Comparison of ENCODE assay signal across 20 cellular contexts in the genomic region with DNA sequence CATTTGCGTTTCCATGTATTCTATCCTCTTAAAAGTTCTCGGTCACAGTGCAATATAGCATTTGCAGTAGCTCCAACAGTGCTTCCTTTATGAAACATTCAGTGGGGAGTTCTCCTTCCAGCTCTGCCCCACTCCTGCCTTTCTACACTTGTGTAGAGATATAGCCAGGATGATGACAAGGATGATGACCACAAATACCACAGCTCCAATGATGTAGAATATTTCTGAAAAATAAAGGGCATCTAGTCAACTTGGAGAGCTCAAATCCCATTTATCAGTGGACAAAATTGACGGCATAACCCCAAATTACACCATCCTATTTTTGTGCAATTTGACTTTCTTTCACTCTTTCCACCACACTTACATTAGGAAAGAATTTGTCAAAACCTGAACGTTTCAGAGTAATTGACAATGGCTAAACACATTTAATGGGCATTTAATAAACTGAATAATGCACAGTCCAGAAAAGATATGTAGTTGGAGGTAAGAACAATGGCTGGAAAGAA. TPM values are rescaled to one million over a fixed set of nuclear protein-coding genes. Genes with fewer than 3 reads are reported as not detected.
DNase-seq lines count a peak whose midpoint lies in the region; ATAC-seq and TF ChIP-seq lines count a peak whose summit lies in the region.
"Had no signal": no experiment of that assay in that cellular context is flagged by ENCODE, and none has a peak within 500 bp of the region (broad histone marks: within the 10 kb centered on the region; RNA-seq: fewer than 3 reads in every experiment).

No MANE protein-coding gene starts in this region.

- H3K36me3 Mint-ChIP-seq in MCF 10A (ENCODE audit: insufficient read depth, unreplicated experiment) = peaks cover 69% of the 10 kb centered on the region
- H3K36me3 Mint-ChIP-seq: CD8-positive, alpha-beta T cell; T-cell had no signal

- H3K9ac ChIP-seq in mammary epithelial cell (ENCODE audit: insufficient read depth, low read length) = no peak overlapping the region

- BruUV-seq in mammary epithelial cell (replicated peaks; lab: Mats Ljungman, UMichigan) = no TSS peak
- no TSS peak for BruUV-seq in MCF 10A (replicated peaks; lab: Mats Ljungman, UMichigan)

- 82% methylated on average over 4 of the region's 4 CpGs for WGBS in mammary epithelial cell (ENCODE audit: low coverage, missing lambda C conversion rate)

- H3K4me2 ChIP-seq in mammary epithelial cell (ENCODE audit: insufficient read depth, low read depth, low read length) = no peak overlapping the region

- H3K4me1 ChIP-seq in mammary epithelial cell (ENCODE audit: insufficient read depth, low read length) = peaks cover 4% of the 10 kb centered on the region
- no peaks in the 10 kb centered on the region for H3K4me1 ChIP-seq in gastrocnemius medialis

- no peak overlapping the region for H2AFZ ChIP-seq in mammary epithelial cell (ENCODE audit: low read depth, low read length)

- POLR2A ChIA-PET in MCF 10A (lab: Yijun Ruan, JAX) = interaction anchor here (0.6 to 5.4 kb wide), 4 partner anchors 8 to 275 kb away, joined by 3 to 30 read pairs (median 3); no protein-coding TSS in a partner anchor

- dilution Hi-C loops in mammary epithelial cell (cut with HindIII; ENCODE audit: low sequenced_read_pairs) = no loop called here

- H3K79me2 ChIP-seq in mammary epithelial cell (ENCODE audit: insufficient read depth, low read length) = peaks cover 35% of the 10 kb centered on the region

- DNase-seq in mammary epithelial cell (peak; percentile 23), MCF 10A (ENCODE audit: unreplicated experiment) (no peak), amniotic epithelial cell (ENCODE audit: low read depth) (peak; percentile 53), fibroblast of villous mesenchyme (ENCODE audit: low read depth) (peak; percentile 50), COLO668 (lab: John Stamatoyannopoulos, UW; ENCODE audit: unreplicated experiment) (no peak), gastrocnemius medialis (no peak), NCI-H1417 (lab: John Stamatoyannopoulos, UW) (no peak)
- DNase-seq: 8988T; AML-193; C1 segment of cervical spinal cord; CD8-positive, alpha-beta T cell; KG1; NCI-H1417 treated with DMSO at 0.1 percent for 48 hours; NCI-H187 treated with DMSO at 0.1 percent for 48 hours; NCI-H2107; NCI-H446 treated with DMSO at 0.1 percent for 48 hours; NCI-H526 treated with DMSO at 0.1 percent for 48 hours; SJCRH30; T-cell had no signal

- H3K9me3 Mint-ChIP-seq in MCF 10A (ENCODE audit: unreplicated experiment) = no peaks in the 10 kb centered on the region
- H3K9me3 Mint-ChIP-seq: CD8-positive, alpha-beta T cell had no signal

- no peak overlapping the region for H3K27ac Mint-ChIP-seq in MCF 10A (ENCODE audit: low read depth, unreplicated experiment)
- H3K27ac Mint-ChIP-seq: CD8-positive, alpha-beta T cell; T-cell had no signal

- TF ChIP-seq CTCF in mammary epithelial cell (conservative IDR thresholded peaks at IDR 0.05 in 1 of 2, IDR thresholded peaks at IDR 0.05 in 1 of 2; ENCODE audit: extremely low read depth in 1 of 2, insufficient read depth in 1 of 2, low read depth in 1 of 2, low read length in 2 of 2) = no peak
- TF ChIP-seq CTCF in MCF 10A (IDR thresholded peaks at IDR 0.05; ENCODE audit: unreplicated experiment) = no peak
- no peak for TF ChIP-seq CTCF in fibroblast of villous mesenchyme (IDR thresholded peaks at IDR 0.05; ENCODE audit: insufficient read depth, low read depth, low read length)
- TF ChIP-seq CTCF in gastrocnemius medialis (IDR thresholded peaks at IDR 0.05 in 4 of 5, conservative IDR thresholded peaks at IDR 0.05 in 1 of 5) = no peak

- H3K27me3 Mint-ChIP-seq in MCF 10A (ENCODE audit: insufficient read depth, unreplicated experiment) = no peaks in the 10 kb centered on the region

- no peak for ATAC-seq in gastrocnemius medialis
- ATAC-seq in GM21390 (IDR thresholded peaks at IDR 0.05; ENCODE audit: unreplicated experiment) = no peak
- ATAC-seq: CD8-positive, alpha-beta T cell; T-cell had no signal

- intact Hi-C loops in mammary epithelial cell (cut with micrococcal nuclease) = no loop called here
- intact Hi-C loops in MCF 10A (cut with micrococcal nuclease) = no loop called here
- intact Hi-C loops in gastrocnemius medialis (cut with DNase I; ENCODE audit: low total_unique reads) = no loop called here

- no peak for TF ChIP-seq POLR2A in gastrocnemius medialis (IDR thresholded peaks at IDR 0.05)

- H4K20me1 ChIP-seq in mammary epithelial cell (ENCODE audit: insufficient read depth, low read length) = peaks cover 12% of the 10 kb centered on the region

- H3K4me3 ChIP-seq in mammary epithelial cell (replicated peaks in 1 of 3; ENCODE audit: insufficient read depth in 1 of 3, low read depth in 2 of 3, low read length in 3 of 3) (no peak overlapping the region), fibroblast of villous mesenchyme (ENCODE audit: low read depth, low read length) (no peak overlapping the region), gastrocnemius medialis (no peak overlapping the region)
- H3K4me3 ChIP-seq: SJCRH30 had no signal

- H3K4me1 Mint-ChIP-seq in MCF 10A (ENCODE audit: insufficient read depth, unreplicated experiment) = peaks cover 41% of the 10 kb centered on the region
- H3K4me1 Mint-ChIP-seq: T-cell had no signal

- H3K36me3 ChIP-seq in mammary epithelial cell (ENCODE audit: insufficient read depth, low read length) = peaks cover 53% of the 10 kb centered on the region
- H3K36me3 ChIP-seq in gastrocnemius medialis = no peaks in the 10 kb centered on the region

- in situ Hi-C loops in mammary epithelial cell (cut with MboI; ENCODE audit: low sequenced_read_pairs in 2 of 2) = loop anchor here in 1 of 2 donors (25.0 kb wide), 1 partner anchor 507 kb away; no protein-coding TSS in a partner anchor
- in situ Hi-C loops in gastrocnemius medialis (cut with MboI; ENCODE audit: low sequenced_read_pairs in 4 of 4) = no loop called here

- CTCF ChIA-PET in mammary epithelial cell (lab: Charles Lee; ENCODE audit: low non-redundant PET) = interaction anchor here (0.7 kb wide), 1 partner anchor 116 kb away, joined by 14 read pairs; no protein-coding TSS in a partner anchor
- CTCF ChIA-PET in MCF 10A (lab: Yijun Ruan, JAX) = interaction anchor here (0.5 to 28.3 kb wide), 11 partner anchors 9 to 273 kb away, joined by 3 to 457 read pairs (median 5); no protein-coding TSS in a partner anchor

- H3K4me3 Mint-ChIP-seq in MCF 10A (ENCODE audit: unreplicated experiment) = no peak overlapping the region
- H3K4me3 Mint-ChIP-seq: CD8-positive, alpha-beta T cell; T-cell had no signal

- H3K27me3 ChIP-seq in mammary epithelial cell (ENCODE audit: insufficient read depth, low read length) = no peaks in the 10 kb centered on the region
- no peaks in the 10 kb centered on the region for H3K27me3 ChIP-seq in gastrocnemius medialis
- H3K27me3 ChIP-seq: SJCRH30 had no signal

- H3K9me3 ChIP-seq in mammary epithelial cell (replicated peaks; ENCODE audit: insufficient read depth, low read length) (no peaks in the 10 kb centered on the region), gastrocnemius medialis (no peaks in the 10 kb centered on the region)
- H3K9me3 ChIP-seq: SJCRH30 had no signal

- H3K27ac ChIP-seq in mammary epithelial cell (ENCODE audit: insufficient read depth, low read depth, low read length) (no peak overlapping the region), gastrocnemius medialis (no peak overlapping the region)
- H3K27ac ChIP-seq: SJCRH30 had no signal

RNA-seq across cellular contexts. Expression of a gene that starts 11.1 kb away (rescaled TPM):
- 1,000 to 10,000 TPM in 1 of 2 donors, 100 to 1,000 TPM in 1; 994 to 1,649 TPM for total RNA-seq in mammary epithelial cell
- 703 TPM for polyA plus RNA-seq in mammary epithelial cell
- polyA minus RNA-seq in mammary epithelial cell = 2,245 TPM
- 173 and 296 TPM in 2 replicates for total RNA-seq in MCF 10A (2022)
- 198 and 506 TPM in 2 replicates for total RNA-seq in fibroblast of villous mesenchyme
- total RNA-seq in gastrocnemius medialis = 10 to 100 TPM in 1 of 4 donors, 1 to 10 TPM in 3; 3.1 to 10.8 (median 6.3) TPM
- total RNA-seq: CD8-positive, alpha-beta T cell had no signal

Comparison
In these comparisons a context has a peak if more than half of its experiments do, and no peak if none do; other contexts are left out.
1. DNase-seq: peak in mammary epithelial cell (single experiment), amniotic epithelial cell (single experiment) and fibroblast of villous mesenchyme (single experiment); none in MCF 10A (single experiment), COLO668 (single experiment), gastrocnemius medialis (0 of 2) and NCI-H1417 (0 of 3).
2. RNA of a gene that starts 11.1 kb away (total RNA-seq): 994 to 1,649 TPM in mammary epithelial cell, 198 to 506 TPM in fibroblast of villous mesenchyme and 173 to 296 TPM in MCF 10A; 3.1 to 10.8 TPM in gastrocnemius medialis; every median in the first group is over 10 times any median in the second.